In the genomic region with DNA sequence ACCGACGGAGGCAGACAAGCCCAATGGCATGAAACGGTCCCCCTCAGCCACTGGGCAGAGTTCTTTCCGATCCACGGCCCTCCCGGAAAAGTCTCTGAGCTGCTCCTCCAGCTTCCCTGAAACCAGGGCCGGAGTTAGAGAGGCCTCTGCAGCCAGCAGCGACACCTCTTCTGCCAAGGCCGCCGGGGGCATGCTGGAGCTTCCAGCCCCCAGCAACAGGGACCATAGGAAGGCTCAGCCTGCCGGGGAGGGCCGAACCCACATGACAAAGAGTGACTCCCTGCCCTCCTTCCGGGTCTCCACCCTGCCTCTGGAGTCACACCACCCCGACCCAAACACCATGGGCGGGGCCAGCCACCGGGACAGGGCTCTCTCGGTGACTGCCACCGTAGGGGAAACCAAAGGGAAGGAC, we compare ENCODE assay signal across 1 cellular context.
TF ChIP-seq lines count a peak whose summit lies in the region.

No MANE protein-coding gene starts in this region.

TF ChIP-seq in HCT116, 20 proteins besides CTCF, POLR2A, EP300 and RAD21:
- no peak for TF ChIP-seq FOSL1 (IDR thresholded peaks at IDR 0.05; ENCODE audit: low read depth)
- peak; percentile 88 for TF ChIP-seq ZFX (IDR thresholded peaks at IDR 0.05)
- TF ChIP-seq, protein P1, sequence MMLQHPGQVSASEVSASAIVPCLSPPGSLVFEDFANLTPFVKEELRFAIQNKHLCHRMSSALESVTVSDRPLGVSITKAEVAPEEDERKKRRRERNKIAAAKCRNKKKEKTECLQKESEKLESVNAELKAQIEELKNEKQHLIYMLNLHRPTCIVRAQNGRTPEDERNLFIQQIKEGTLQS (IDR thresholded peaks at IDR 0.05): no peak
- TF ChIP-seq POLR2AphosphoS5 (IDR thresholded peaks at IDR 0.05; ENCODE audit: low read depth, low read length): peak; percentile 64
